8 cellular contexts compared by ENCODE assay signal in genomic region chr22:29603358-29604191, GRCh38. TPM values are rescaled to one million over a fixed set of nuclear protein-coding genes. Genes with fewer than 3 reads are reported as not detected.
DNase-seq lines count a peak whose midpoint lies in the region; ATAC-seq and TF ChIP-seq lines count a peak whose summit lies in the region.

NF2 (plus strand) TSS chr22:29603633; CDS start chr22:29603999, 366 bp downstream.

- peak within 1 kb of the TSS; percentile 91 to 92 for H3K27ac ChIP-seq in coronary artery

- intact Hi-C loops in left colon (cut with DNase I, micrococcal nuclease) = no loop called here

- no peaks in the 10 kb centered on the region for H3K27me3 Mint-ChIP-seq in activated CD4-positive, alpha-beta T cell treated with anti-CD3 and anti-CD28 coated beads, Interleukin-2, amount 10 ng/mL, durations not matched to agents 7 days and 5 days

- CTCF ChIA-PET in activated CD4-positive, alpha-beta T cell treated with anti-CD3 and anti-CD28 coated beads, Interleukin-2, amount 10 ng/mL, durations not matched to agents 7 days and 5 days (lab: Charles Lee) = interaction anchor here (1.1 to 3.1 kb wide), 7 partner anchors 11 to 50 kb away, joined by 3 to 11 read pairs (median 5); partner anchors contain the start of gene THOC5

- H3K9me3 Mint-ChIP-seq in activated CD4-positive, alpha-beta T cell treated with anti-CD3 and anti-CD28 coated beads, Interleukin-2, amount 10 ng/mL, durations not matched to agents 7 days and 5 days = no peaks in the 10 kb centered on the region

- peak within 1 kb of the TSS; percentile 95 for H3K4me3 Mint-ChIP-seq in activated CD4-positive, alpha-beta T cell treated with anti-CD3 and anti-CD28 coated beads, Interleukin-2, amount 10 ng/mL, durations not matched to agents 7 days and 5 days

- no peak for TF ChIP-seq CTCF in coronary artery (IDR thresholded peaks at IDR 0.05)

- peak within 1 kb of the TSS; percentile 87 for H3K4me3 ChIP-seq in coronary artery

- ATAC-seq in GM19328 (IDR thresholded peaks at IDR 0.05; ENCODE audit: unreplicated experiment) (peak; percentile 99), HG03520 (IDR thresholded peaks at IDR 0.05; ENCODE audit: unreplicated experiment) (peak; percentile 94), left colon (peak; percentile 96)

- H3K36me3 Mint-ChIP-seq in activated CD4-positive, alpha-beta T cell treated with anti-CD3 and anti-CD28 coated beads, Interleukin-2, amount 10 ng/mL, durations not matched to agents 7 days and 5 days (ENCODE audit: low read depth) = peaks cover 16% of the 10 kb centered on the region

- POLR2A ChIA-PET in activated CD4-positive, alpha-beta T cell treated with anti-CD3 and anti-CD28 coated beads, Interleukin-2, amount 10 ng/mL, durations not matched to agents 7 days and 5 days (lab: Charles Lee) = interaction anchor here (0.6 to 0.7 kb wide), 3 partner anchors 32 to 671 kb away, joined by 3 read pairs; no protein-coding TSS in a partner anchor

- peak within 1 kb of the TSS; percentile 98 for H3K27ac Mint-ChIP-seq in activated CD4-positive, alpha-beta T cell treated with anti-CD3 and anti-CD28 coated beads, Interleukin-2, amount 10 ng/mL, durations not matched to agents 7 days and 5 days

- DNase-seq in C1 segment of cervical spinal cord (lab: John Stamatoyannopoulos, UW) = peak; percentile 80 to 99 (median 98)
- peak; percentile 100 for DNase-seq in NCI-H69 (lab: John Stamatoyannopoulos, UW)
- peak; percentile 99 for DNase-seq in activated CD4-positive, alpha-beta T cell treated with anti-CD3 and anti-CD28 coated beads, Interleukin-2, amount 10 ng/mL, durations not matched to agents 7 days and 5 days
- peak; percentile 99 for DNase-seq in coronary artery (ENCODE audit: low spot score)
- peak; percentile 97 to 99 for DNase-seq in left colon
- DNase-seq in stimulated activated CD4-positive, alpha-beta T cell treated with anti-CD3 and anti-CD28 coated beads, Interleukin-1b, Interleukin-23, amount 100 ng/mL, for 48 hours = peak; percentile 99

- peaks cover 34% of the 10 kb centered on the region for H3K4me1 Mint-ChIP-seq in activated CD4-positive, alpha-beta T cell treated with anti-CD3 and anti-CD28 coated beads, Interleukin-2, amount 10 ng/mL, durations not matched to agents 7 days and 5 days

RNA-seq across cellular contexts. Expression of gene NF2, which starts in this region (rescaled TPM):
- 10 to 100 TPM; 56.7 to 57.2 TPM for total RNA-seq in activated CD4-positive, alpha-beta T cell treated with anti-CD3 and anti-CD28 coated beads, Interleukin-2, amount 10 ng/mL, durations not matched to agents 7 days and 5 days
- 10 to 100 TPM; 38.2 to 41.5 TPM for total RNA-seq in left colon

Comparison
In these comparisons a context has a peak if more than half of its experiments do, and no peak if none do; other contexts are left out.
1. Peak in every context shown above with its lines: DNase-seq, ATAC-seq, H3K4me3 ChIP-seq and H3K27ac ChIP-seq.